In the genomic region with DNA sequence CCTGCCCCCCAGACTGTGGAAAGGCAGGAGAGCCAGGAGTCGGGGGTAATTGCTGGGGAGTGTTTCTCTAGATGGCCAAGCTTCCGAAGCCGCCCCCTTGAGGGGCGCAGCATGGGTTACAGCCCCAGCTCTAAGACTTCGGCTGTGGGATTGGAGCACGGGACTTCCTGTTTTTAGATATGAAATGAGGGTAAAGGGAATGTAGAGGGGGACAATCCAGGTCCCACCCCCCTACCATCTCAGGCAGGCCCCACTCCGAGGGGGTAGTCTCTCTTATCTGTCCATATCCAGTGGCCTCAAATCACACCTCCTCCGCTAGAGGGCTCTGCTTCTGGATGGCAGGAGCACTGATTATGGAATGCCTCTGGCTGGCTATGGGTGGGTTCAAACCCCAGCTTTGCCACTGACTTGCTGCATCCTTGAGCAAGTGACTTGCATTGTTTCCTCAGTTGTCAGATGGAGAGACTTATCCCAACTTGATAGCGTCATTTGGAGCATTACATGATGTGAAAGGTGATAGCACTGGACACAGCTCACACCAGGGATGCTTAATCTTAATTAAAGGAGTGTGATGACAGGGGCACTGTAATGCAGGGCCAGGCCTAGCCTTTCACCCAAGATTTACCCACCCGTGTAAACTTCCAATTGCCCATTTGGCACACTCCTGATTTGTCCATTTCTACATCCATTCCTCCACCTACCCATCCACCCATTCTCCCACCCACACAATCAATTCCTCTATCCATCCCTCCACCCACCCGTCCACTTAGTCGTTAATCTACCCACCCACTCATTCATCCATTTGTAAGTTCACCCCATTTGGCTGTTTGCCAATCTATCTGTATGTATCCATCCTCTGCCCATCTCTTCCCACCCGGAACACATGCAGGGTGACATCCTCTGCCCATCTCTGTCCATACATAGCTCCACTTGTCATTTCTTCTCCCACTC, we compare ENCODE assay signal across 8 cellular contexts. TPM values are rescaled to one million over a fixed set of nuclear protein-coding genes. Genes with fewer than 3 reads are reported as not detected.
DNase-seq lines count a peak whose midpoint lies in the region; ATAC-seq, FAIRE-seq and TF ChIP-seq lines count a peak whose summit lies in the region.

No MANE protein-coding gene starts in this region.

- no peaks in the 10 kb centered on the region for H3K9me3 Mint-ChIP-seq in CD8-positive, alpha-beta memory T cell
- no peaks in the 10 kb centered on the region for H3K9me3 Mint-ChIP-seq in central memory CD8-positive, alpha-beta T cell
- H3K9me3 Mint-ChIP-seq in stimulated activated effector memory CD8-positive, alpha-beta T cell treated with anti-CD3 and anti-CD28 coated beads, Interleukin-12 subunit alpha, Interleukin-12 subunit beta, amount 100 ng/mL, for 72 hours, result no peaks in the 10 kb centered on the region

- peak; percentile 17 for TF ChIP-seq CTCF in HL-60 (IDR thresholded peaks at IDR 0.05; ENCODE audit: insufficient read depth, low read length)
- TF ChIP-seq CTCF in kidney (IDR thresholded peaks at IDR 0.05; ENCODE audit: borderline replicate concordance, extremely low read depth, insufficient read depth), result peak; percentile 32

- peaks cover 0 to 6% of the 10 kb centered on the region in 2 donors for H3K27me3 Mint-ChIP-seq in CD8-positive, alpha-beta memory T cell
- H3K27me3 Mint-ChIP-seq in central memory CD8-positive, alpha-beta T cell, result no peaks in the 10 kb centered on the region

- POLR2A ChIA-PET in CD8-positive, alpha-beta memory T cell (lab: Charles Lee), result no interaction called here

- CTCF ChIA-PET in CD8-positive, alpha-beta memory T cell (lab: Charles Lee), result interaction anchor here (1.5 to 2.1 kb wide), 3 partner anchors 14 to 70 kb away, joined by 4 to 5 read pairs (median 5); no protein-coding TSS in a partner anchor

- no peaks in the 10 kb centered on the region for H3K9me3 ChIP-seq in CD8-positive, alpha-beta memory T cell (ENCODE audit: low read length)
- H3K9me3 ChIP-seq in kidney (ENCODE audit: control insufficient read depth in 1 of 2, low read length in 2 of 2), result no peaks in the 10 kb centered on the region

- H3K4me3 ChIP-seq in CD8-positive, alpha-beta memory T cell (ENCODE audit: low read length), result no peak overlapping the region
- H3K4me3 ChIP-seq in HL-60 (replicated peaks; ENCODE audit: insufficient read depth, low read length), result no peak overlapping the region
- H3K4me3 ChIP-seq in kidney (ENCODE audit: low read length in 2 of 2), result peak overlapping the region; percentile 21 to 29

- intact Hi-C loops in kidney (cut with DNase I), result no loop called here

- H3K4me3 Mint-ChIP-seq in CD8-positive, alpha-beta memory T cell, result peak overlapping the region in 6 of 7 donors; percentile 1 to 75 (median 47)
- peak overlapping the region; percentile 61 for H3K4me3 Mint-ChIP-seq in central memory CD8-positive, alpha-beta T cell
- peak overlapping the region; percentile 44 for H3K4me3 Mint-ChIP-seq in stimulated activated effector memory CD8-positive, alpha-beta T cell treated with anti-CD3 and anti-CD28 coated beads, Interleukin-12 subunit alpha, Interleukin-12 subunit beta, amount 100 ng/mL, for 72 hours

- H3K4me1 ChIP-seq in CD8-positive, alpha-beta memory T cell (ENCODE audit: insufficient read depth, low read length), result peaks cover 11% of the 10 kb centered on the region
- H3K4me1 ChIP-seq in kidney (ENCODE audit: control insufficient read depth in 1 of 2, insufficient read depth in 1 of 2, low read depth in 1 of 2, low read length in 2 of 2), result no peaks in the 10 kb centered on the region

- ATAC-seq in central memory CD8-positive, alpha-beta T cell (replicated peaks; ENCODE audit: extremely low read depth, poor library complexity, severe bottlenecking), result no peak
- peak; percentile 55 for ATAC-seq in stimulated activated effector memory CD8-positive, alpha-beta T cell treated with anti-CD3 and anti-CD28 coated beads, Interleukin-12 subunit alpha, Interleukin-12 subunit beta, amount 100 ng/mL, for 72 hours
- ATAC-seq in HG03354 (IDR thresholded peaks at IDR 0.05; ENCODE audit: poor library complexity, severe bottlenecking, unreplicated experiment), result no peak

- H3K9ac ChIP-seq in kidney (ENCODE audit: low read length in 2 of 2), result no peak overlapping the region

- H3K27ac ChIP-seq in CD8-positive, alpha-beta memory T cell (ENCODE audit: low read depth, low read length), result no peak overlapping the region
- H3K27ac ChIP-seq in HL-60 (replicated peaks) (no peak overlapping the region), kidney (ENCODE audit: low read depth in 2 of 2, low read length in 2 of 2) (no peak overlapping the region)

- H3K27ac Mint-ChIP-seq in CD8-positive, alpha-beta memory T cell, result no peak overlapping the region
- no peak overlapping the region for H3K27ac Mint-ChIP-seq in central memory CD8-positive, alpha-beta T cell (ENCODE audit: low read depth)
- H3K27ac Mint-ChIP-seq in stimulated activated effector memory CD8-positive, alpha-beta T cell treated with anti-CD3 and anti-CD28 coated beads, Interleukin-12 subunit alpha, Interleukin-12 subunit beta, amount 100 ng/mL, for 72 hours, result no peak overlapping the region

- no peaks in the 10 kb centered on the region for H3K36me3 ChIP-seq in CD8-positive, alpha-beta memory T cell (ENCODE audit: insufficient read depth, low read length)
- no peaks in the 10 kb centered on the region for H3K36me3 ChIP-seq in kidney (ENCODE audit: control insufficient read depth in 1 of 2, insufficient read depth in 2 of 2, low read length in 2 of 2)

- DNase-seq in CD8-positive, alpha-beta memory T cell, result peak in 2 of 5 donors; percentile 4 to 51
- DNase-seq in HL-60 (ENCODE audit: low read depth in 1 of 2, low spot score in 1 of 2) (peak in 1 of 2 experiments; percentile 40), SK-N-DZ (ENCODE audit: low spot score) (peak; percentile 66), kidney (no peak), HPDE6-E6E7 (ENCODE audit: extremely low spot score) (no peak)
- DNase-seq in central memory CD8-positive, alpha-beta T cell (ENCODE audit: low spot score in 2 of 2), result no peak
- no peak for DNase-seq in stimulated activated effector memory CD8-positive, alpha-beta T cell treated with anti-CD3 and anti-CD28 coated beads, Interleukin-12 subunit alpha, Interleukin-12 subunit beta, amount 100 ng/mL, for 72 hours (ENCODE audit: low spot score in 2 of 2)

- FAIRE-seq in kidney (lab: Jason Lieb, UNC), result no peak

- H3K4me1 Mint-ChIP-seq in CD8-positive, alpha-beta memory T cell, result peaks cover 0 to 17% (median 16%) of the 10 kb centered on the region in 3 donors
- H3K4me1 Mint-ChIP-seq in central memory CD8-positive, alpha-beta T cell, result peaks cover 10% of the 10 kb centered on the region
- peaks cover 25% of the 10 kb centered on the region for H3K4me1 Mint-ChIP-seq in stimulated activated effector memory CD8-positive, alpha-beta T cell treated with anti-CD3 and anti-CD28 coated beads, Interleukin-12 subunit alpha, Interleukin-12 subunit beta, amount 100 ng/mL, for 72 hours

- no peaks in the 10 kb centered on the region for H3K27me3 ChIP-seq in CD8-positive, alpha-beta memory T cell (ENCODE audit: insufficient read depth, low read length, poor library complexity, severe bottlenecking)
- H3K27me3 ChIP-seq in HL-60 (ENCODE audit: insufficient read depth, poor library complexity, severe bottlenecking), result no peaks in the 10 kb centered on the region

- peaks cover 0 to 29% (median 6%) of the 10 kb centered on the region in 3 donors for H3K36me3 Mint-ChIP-seq in CD8-positive, alpha-beta memory T cell
- H3K36me3 Mint-ChIP-seq in central memory CD8-positive, alpha-beta T cell (ENCODE audit: insufficient read depth), result peaks cover 16% of the 10 kb centered on the region
- H3K36me3 Mint-ChIP-seq in stimulated activated effector memory CD8-positive, alpha-beta T cell treated with anti-CD3 and anti-CD28 coated beads, Interleukin-12 subunit alpha, Interleukin-12 subunit beta, amount 100 ng/mL, for 72 hours, result peaks cover 35% of the 10 kb centered on the region

RNA-seq across cellular contexts. Expression of gene KCND1, which starts 0.8 kb away (rescaled TPM):
- total RNA-seq in CD8-positive, alpha-beta memory T cell, result 1 to 10 TPM in 1 of 2 experiments, under 1 TPM in 1; 0.72 to 1.1 TPM
- 0.06 TPM for polyA plus RNA-seq in CD8-positive, alpha-beta memory T cell
- 0.51 and 0.71 TPM in 2 replicates for polyA plus RNA-seq in SK-N-DZ (2014; cell fraction: cytosol; rRNA removed)
- 5.2 and 7.2 TPM in 2 replicates for polyA plus RNA-seq in SK-N-DZ (2014; cell fraction: nucleus; rRNA removed)
- 2.2 TPM for total RNA-seq in kidney
- polyA plus RNA-seq in kidney (ENCODE audit: insufficient read depth, low read depth, low replicate concordance), result 0.92 TPM

RNA-seq across cellular contexts. Expression of gene OTUD5, which starts 15.1 kb away (rescaled TPM):
- 10 to 100 TPM; 67.3 to 69.1 TPM for total RNA-seq in CD8-positive, alpha-beta memory T cell
- 47.5 TPM for polyA plus RNA-seq in CD8-positive, alpha-beta memory T cell
- polyA plus RNA-seq in SK-N-DZ (2014; cell fraction: cytosol; rRNA removed), result 28.2 and 37.9 TPM in 2 replicates
- polyA plus RNA-seq in SK-N-DZ (2014; cell fraction: nucleus; rRNA removed), result 51.9 and 54.4 TPM in 2 replicates
- total RNA-seq in kidney, result 56.2 TPM
- polyA plus RNA-seq in kidney (ENCODE audit: insufficient read depth, low read depth, low replicate concordance), result 40.2 TPM

RNA-seq across cellular contexts. Expression of gene GRIPAP1, which starts 29.6 kb away (rescaled TPM):
- total RNA-seq in CD8-positive, alpha-beta memory T cell, result 10 to 100 TPM; 56.8 to 57.7 TPM
- polyA plus RNA-seq in CD8-positive, alpha-beta memory T cell, result 21.2 TPM
- 22.4 and 22.9 TPM in 2 replicates for polyA plus RNA-seq in SK-N-DZ (2014; cell fraction: cytosol; rRNA removed)
- 87.0 and 116 TPM in 2 replicates for polyA plus RNA-seq in SK-N-DZ (2014; cell fraction: nucleus; rRNA removed)
- 52.8 TPM for total RNA-seq in kidney
- 24.0 TPM for polyA plus RNA-seq in kidney (ENCODE audit: insufficient read depth, low read depth, low replicate concordance)

RNA-seq across cellular contexts. Expression of gene PIM2, which starts 53.7 kb away (rescaled TPM):
- total RNA-seq in CD8-positive, alpha-beta memory T cell, result 100 to 1,000 TPM; 269 to 273 TPM
- polyA plus RNA-seq in CD8-positive, alpha-beta memory T cell, result 212 TPM
- polyA plus RNA-seq in SK-N-DZ (2014; cell fraction: cytosol; rRNA removed), result 10.6 and 11.2 TPM in 2 replicates
- 6.1 and 6.7 TPM in 2 replicates for polyA plus RNA-seq in SK-N-DZ (2014; cell fraction: nucleus; rRNA removed)
- 29.6 TPM for total RNA-seq in kidney
- polyA plus RNA-seq in kidney (ENCODE audit: insufficient read depth, low read depth, low replicate concordance), result 8.7 TPM

Comparison
In these comparisons a context has a peak if more than half of its experiments do, and no peak if none do; other contexts are left out.
1. H3K4me3 ChIP-seq: peak in kidney (2 of 2); none in CD8-positive, alpha-beta memory T cell (single experiment) and HL-60 (single experiment).
2. Peak in every context shown above with its lines, with median percentiles within 50 percentile points of each other: H3K4me3 Mint-ChIP-seq.